1 cellular context compared by ENCODE assay signal in genomic region chr12:120709976-120710804, GRCh38.
TF ChIP-seq lines count a peak whose summit lies in the region.

TSS of gene UNC119B (plus strand) at chr12:120710458. CDS start at chr12:120710475, 17 bp downstream.

TF ChIP-seq in K562, 482 proteins besides CTCF, POLR2A, EP300 and RAD21 (continued from another document and continues in another):
- TF ChIP-seq CCAR2 (IDR thresholded peaks at IDR 0.05; ENCODE audit: low read depth, low read length) (no peak), BRD4 (IDR thresholded peaks at IDR 0.05) (no peak), BACH1 (tag; IDR thresholded peaks at IDR 0.05) (no peak), BRCA1 (IDR thresholded peaks at IDR 0.05) (no peak), BRCA1 (CRISPR knock-in tag; IDR thresholded peaks at IDR 0.05) (no peak), PPARD (CRISPR knock-in tag; IDR thresholded peaks at IDR 0.05) (no peak), MNT (conservative IDR thresholded peaks at IDR 0.05) (peak in 1 of 2 experiments; percentile 63; a peak in 2 of 4 replicates), ZNF274 (IDR thresholded peaks at IDR 0.05; ENCODE audit: borderline replicate concordance, low read depth, low read length) (no peak), POLR2G (IDR thresholded peaks at IDR 0.05; ENCODE audit: low read depth, low read length) (peak; percentile 81), CBX3 (IDR thresholded peaks at IDR 0.05; ENCODE audit: borderline replicate concordance in 1 of 2, low read length in 2 of 2) (no peak), ZFP1 (CRISPR knock-in tag; IDR thresholded peaks at IDR 0.05) (no peak), KLF6 (CRISPR knock-in tag; IDR thresholded peaks at IDR 0.05; ENCODE audit: borderline replicate concordance) (no peak), MCM5 (IDR thresholded peaks at IDR 0.05; ENCODE audit: low read depth) (no peak), SRSF9 (IDR thresholded peaks at IDR 0.05; ENCODE audit: borderline replicate concordance, low read depth, low read length) (no peak), SIN3B (IDR thresholded peaks at IDR 0.05; ENCODE audit: low read depth) (peak; percentile 41; the same call in 1 of the 2 replicates), PCBP2 (IDR thresholded peaks at IDR 0.05; ENCODE audit: low read depth, low read length, poor library complexity, severe bottlenecking) (no peak), PKNOX1 (IDR thresholded peaks at IDR 0.05) (peak; percentile 78), ZNF146 (CRISPR knock-in tag; IDR thresholded peaks at IDR 0.05; ENCODE audit: unreplicated experiment) (no peak), MAZ (CRISPR knock-in tag; conservative IDR thresholded peaks at IDR 0.05 in 1 of 2, IDR thresholded peaks at IDR 0.05 in 1 of 2) (peak; percentile 20 to 58; a peak in 2 of 4 replicates), MYBL2 (IDR thresholded peaks at IDR 0.05; ENCODE audit: low read depth) (no peak), MYBL2 (CRISPR knock-in tag; IDR thresholded peaks at IDR 0.05; ENCODE audit: borderline replicate concordance) (no peak), ZBTB49 (CRISPR knock-in tag; IDR thresholded peaks at IDR 0.05; ENCODE audit: borderline replicate concordance) (no peak), UBTF (IDR thresholded peaks at IDR 0.05; ENCODE audit: borderline replicate concordance in 1 of 2, low read depth in 2 of 2, low read length in 2 of 2) (0 out of 4 replicates have a peak, but pooled peaks of 1 of the 2 experiments have one; percentile 51), ZMIZ1 (IDR thresholded peaks at IDR 0.05; ENCODE audit: low read depth in 2 of 2, low read length in 2 of 2) (no peak), ZNF436 (CRISPR knock-in tag; IDR thresholded peaks at IDR 0.05) (no peak), SMAD2 (IDR thresholded peaks at IDR 0.05; ENCODE audit: low read depth, low read length) (no peak), ZNF134 (CRISPR knock-in tag; conservative IDR thresholded peaks at IDR 0.05) (no peak), SIX5 (IDR thresholded peaks at IDR 0.05; ENCODE audit: borderline replicate concordance in 1 of 2, insufficient read depth in 1 of 2, low read depth in 1 of 2, low read length in 2 of 2) (no peak), NR2C2 (CRISPR knock-in tag; IDR thresholded peaks at IDR 0.05) (no peak), NR2C2 (tag; IDR thresholded peaks at IDR 0.05) (peak; percentile 30; the same call in 1 of the 2 replicates), TGIF2 (CRISPR knock-in tag; IDR thresholded peaks at IDR 0.05) (0 out of 2 replicates have a peak, but pooled peaks have one; percentile 35), CCNT2 (IDR thresholded peaks at IDR 0.05; ENCODE audit: borderline replicate concordance, extremely low read depth, insufficient read length, low read depth, low read length) (peak; percentile 30), KLF13 (tag; IDR thresholded peaks at IDR 0.05; ENCODE audit: borderline replicate concordance, low read depth) (no peak), ZNF717 (CRISPR knock-in tag; IDR thresholded peaks at IDR 0.05) (no peak)
- TF ChIP-seq, protein P1, sequence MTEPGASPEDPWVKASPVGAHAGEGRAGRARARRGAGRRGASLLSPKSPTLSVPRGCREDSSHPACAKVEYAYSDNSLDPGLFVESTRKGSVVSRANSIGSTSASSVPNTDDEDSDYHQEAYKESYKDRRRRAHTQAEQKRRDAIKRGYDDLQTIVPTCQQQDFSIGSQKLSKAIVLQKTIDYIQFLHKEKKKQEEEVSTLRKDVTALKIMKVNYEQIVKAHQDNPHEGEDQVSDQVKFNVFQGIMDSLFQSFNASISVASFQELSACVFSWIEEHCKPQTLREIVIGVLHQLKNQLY (CRISPR knock-in tag; conservative IDR thresholded peaks at IDR 0.05): no peak
- TF ChIP-seq, protein P2, sequence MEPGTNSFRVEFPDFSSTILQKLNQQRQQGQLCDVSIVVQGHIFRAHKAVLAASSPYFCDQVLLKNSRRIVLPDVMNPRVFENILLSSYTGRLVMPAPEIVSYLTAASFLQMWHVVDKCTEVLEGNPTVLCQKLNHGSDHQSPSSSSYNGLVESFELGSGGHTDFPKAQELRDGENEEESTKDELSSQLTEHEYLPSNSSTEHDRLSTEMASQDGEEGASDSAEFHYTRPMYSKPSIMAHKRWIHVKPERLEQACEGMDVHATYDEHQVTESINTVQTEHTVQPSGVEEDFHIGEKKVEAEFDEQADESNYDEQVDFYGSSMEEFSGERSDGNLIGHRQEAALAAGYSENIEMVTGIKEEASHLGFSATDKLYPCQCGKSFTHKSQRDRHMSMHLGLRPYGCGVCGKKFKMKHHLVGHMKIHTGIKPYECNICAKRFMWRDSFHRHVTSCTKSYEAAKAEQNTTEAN (CRISPR knock-in tag; IDR thresholded peaks at IDR 0.05): no peak
- TF ChIP-seq, protein P3, sequence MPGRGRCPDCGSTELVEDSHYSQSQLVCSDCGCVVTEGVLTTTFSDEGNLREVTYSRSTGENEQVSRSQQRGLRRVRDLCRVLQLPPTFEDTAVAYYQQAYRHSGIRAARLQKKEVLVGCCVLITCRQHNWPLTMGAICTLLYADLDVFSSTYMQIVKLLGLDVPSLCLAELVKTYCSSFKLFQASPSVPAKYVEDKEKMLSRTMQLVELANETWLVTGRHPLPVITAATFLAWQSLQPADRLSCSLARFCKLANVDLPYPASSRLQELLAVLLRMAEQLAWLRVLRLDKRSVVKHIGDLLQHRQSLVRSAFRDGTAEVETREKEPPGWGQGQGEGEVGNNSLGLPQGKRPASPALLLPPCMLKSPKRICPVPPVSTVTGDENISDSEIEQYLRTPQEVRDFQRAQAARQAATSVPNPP (IDR thresholded peaks at IDR 0.05; ENCODE audit: borderline replicate concordance, insufficient read depth, insufficient read length): no peak
- TF ChIP-seq, protein P4, sequence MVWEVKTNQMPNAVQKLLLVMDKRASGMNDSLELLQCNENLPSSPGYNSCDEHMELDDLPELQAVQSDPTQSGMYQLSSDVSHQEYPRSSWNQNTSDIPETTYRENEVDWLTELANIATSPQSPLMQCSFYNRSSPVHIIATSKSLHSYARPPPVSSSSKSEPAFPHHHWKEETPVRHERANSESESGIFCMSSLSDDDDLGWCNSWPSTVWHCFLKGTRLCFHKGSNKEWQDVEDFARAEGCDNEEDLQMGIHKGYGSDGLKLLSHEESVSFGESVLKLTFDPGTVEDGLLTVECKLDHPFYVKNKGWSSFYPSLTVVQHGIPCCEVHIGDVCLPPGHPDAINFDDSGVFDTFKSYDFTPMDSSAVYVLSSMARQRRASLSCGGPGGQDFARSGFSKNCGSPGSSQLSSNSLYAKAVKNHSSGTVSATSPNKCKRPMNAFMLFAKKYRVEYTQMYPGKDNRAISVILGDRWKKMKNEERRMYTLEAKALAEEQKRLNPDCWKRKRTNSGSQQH (CRISPR knock-in tag; IDR thresholded peaks at IDR 0.05): no peak
